Comparison of ENCODE assay signal across 11 cellular contexts in the genomic region with DNA sequence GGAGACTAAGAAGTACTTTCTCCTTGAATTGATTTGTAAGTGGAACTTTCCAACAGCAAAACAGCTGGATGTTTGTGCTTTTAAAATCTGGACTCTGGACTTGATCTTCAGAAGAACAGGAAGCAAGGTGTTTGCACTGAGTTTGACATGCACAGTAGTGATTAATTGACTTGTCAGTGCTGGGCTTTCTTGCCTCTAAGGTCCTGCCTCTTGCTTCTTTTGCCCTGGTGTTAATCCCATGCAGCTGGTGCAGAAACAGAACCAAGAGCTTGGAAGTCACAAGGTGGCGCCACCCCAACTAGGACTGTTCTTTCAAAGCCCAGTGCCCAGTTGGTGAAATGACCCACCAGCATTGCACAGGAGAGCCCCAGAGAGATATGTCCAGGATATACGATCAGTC.
DNase-seq lines count a peak whose midpoint lies in the region; ATAC-seq and TF ChIP-seq lines count a peak whose summit lies in the region.
"Had no signal": no experiment of that assay in that cellular context is flagged by ENCODE, and none has a peak within 500 bp of the region (broad histone marks: within the 10 kb centered on the region; RNA-seq: fewer than 3 reads in every experiment).

No MANE protein-coding gene starts in this region.

- ATAC-seq in HG02623 (IDR thresholded peaks at IDR 0.05; ENCODE audit: unreplicated experiment), result no peak
- ATAC-seq in stimulated activated effector memory CD8-positive, alpha-beta T cell treated with anti-CD3 and anti-CD28 coated beads, Interleukin-12 subunit alpha, Interleukin-12 subunit beta, amount 100 ng/mL, for 72 hours, result no peak
- ATAC-seq: gastrocnemius medialis had no signal

- H3K36me3 Mint-ChIP-seq in stimulated activated effector memory CD8-positive, alpha-beta T cell treated with anti-CD3 and anti-CD28 coated beads, Interleukin-12 subunit alpha, Interleukin-12 subunit beta, amount 100 ng/mL, for 72 hours, result peaks cover 4% of the 10 kb centered on the region

- TF ChIP-seq CTCF in LNCaP clone FGC (IDR thresholded peaks at IDR 0.05; ENCODE audit: control insufficient read depth, extremely low read depth, insufficient read depth), result peak; percentile 59
- TF ChIP-seq CTCF in choroid plexus epithelial cell (conservative IDR thresholded peaks at IDR 0.05; ENCODE audit: low read depth, low read length), result peak; percentile 62

- in situ Hi-C loops in G401 (cut with HindIII; ENCODE audit: low sequenced_read_pairs), result no loop called here

- H3K4me3 Mint-ChIP-seq in stimulated activated effector memory CD8-positive, alpha-beta T cell treated with anti-CD3 and anti-CD28 coated beads, Interleukin-12 subunit alpha, Interleukin-12 subunit beta, amount 100 ng/mL, for 72 hours, result no peak overlapping the region
- H3K4me3 Mint-ChIP-seq: T-helper 1 cell treated with Interleukin-12 subunit alpha and Interleukin-12 subunit beta and Interleukin-4 antibody, amounts not matched to agents 30 μg/mL and 1 μg/mL, for 36 hours had no signal

- H3K9me3 Mint-ChIP-seq in stimulated activated effector memory CD8-positive, alpha-beta T cell treated with anti-CD3 and anti-CD28 coated beads, Interleukin-12 subunit alpha, Interleukin-12 subunit beta, amount 100 ng/mL, for 72 hours, result no peaks in the 10 kb centered on the region

- H3K4me1 Mint-ChIP-seq in stimulated activated effector memory CD8-positive, alpha-beta T cell treated with anti-CD3 and anti-CD28 coated beads, Interleukin-12 subunit alpha, Interleukin-12 subunit beta, amount 100 ng/mL, for 72 hours, result no peaks in the 10 kb centered on the region

- no peak overlapping the region for H3K27ac Mint-ChIP-seq in stimulated activated effector memory CD8-positive, alpha-beta T cell treated with anti-CD3 and anti-CD28 coated beads, Interleukin-12 subunit alpha, Interleukin-12 subunit beta, amount 100 ng/mL, for 72 hours
- H3K27ac Mint-ChIP-seq: T-helper 1 cell treated with Interleukin-12 subunit alpha and Interleukin-12 subunit beta and Interleukin-4 antibody, amounts not matched to agents 30 μg/mL and 1 μg/mL, for 36 hours had no signal

- H3K4me3 ChIP-seq in LNCaP clone FGC (ENCODE audit: low read depth, low read length) (no peak overlapping the region), choroid plexus epithelial cell (ENCODE audit: low read depth, low read length) (no peak overlapping the region)
- H3K4me3 ChIP-seq: gastrocnemius medialis had no signal

- DNase-seq in G401 (ENCODE audit: low spot score), result peak; percentile 5
- DNase-seq in LNCaP clone FGC (ENCODE audit: low read depth), result peak; percentile 32
- DNase-seq in choroid plexus epithelial cell (ENCODE audit: low read depth), result peak; percentile 45
- DNase-seq in myocyte (ENCODE audit: low read depth), result peak; percentile 24
- no peak for DNase-seq in C1 segment of cervical spinal cord (lab: John Stamatoyannopoulos, UW)
- no peak for DNase-seq in stimulated activated effector memory CD8-positive, alpha-beta T cell treated with anti-CD3 and anti-CD28 coated beads, Interleukin-12 subunit alpha, Interleukin-12 subunit beta, amount 100 ng/mL, for 72 hours (ENCODE audit: low spot score in 2 of 2)
- DNase-seq: activated naive CD4-positive, alpha-beta T cell treated with Interleukin-2 at 50 U/mL for 16 hours; gastrocnemius medialis; posterior cingulate gyrus had no signal

Comparison
In these comparisons a context has a peak if more than half of its experiments do, and no peak if none do; other contexts are left out.
1. DNase-seq: peak in G401 (single experiment), LNCaP clone FGC (single experiment), choroid plexus epithelial cell (single experiment) and myocyte (single experiment); none in C1 segment of cervical spinal cord (0 of 14) and stimulated activated effector memory CD8-positive, alpha-beta T cell treated with anti-CD3 and anti-CD28 coated beads, Interleukin-12 subunit alpha, Interleukin-12 subunit beta, amount 100 ng/mL, for 72 hours (0 of 2).